In genomic region chr6:22575190-22575589, GRCh38 we compare ENCODE assay signal across 23 cellular contexts.
A peak's percentile ranks its signal among the peaks of the same experiment; 100 is the strongest.
DNase-seq lines count a peak whose midpoint lies in the region; ATAC-seq lines count a peak whose summit lies in the region.
"Had no signal": no experiment of that assay in that cellular context is flagged by ENCODE, and none has a peak within 500 bp of the region (broad histone marks: within the 10 kb centered on the region; RNA-seq: fewer than 3 reads in every experiment).

No MANE protein-coding gene starts in this region.

- no peak for ATAC-seq in HG03520 (IDR thresholded peaks at IDR 0.05; ENCODE audit: unreplicated experiment)
- ATAC-seq in HG02798 (IDR thresholded peaks at IDR 0.05; ENCODE audit: poor library complexity, unreplicated experiment): no peak
- ATAC-seq: K562; mucosa of descending colon; natural killer cell treated with Interleukin-12 subunit alpha and Interleukin-12 subunit beta and Interleukin-15 and Interleukin-18, amount 100 ng/mL, for 72 hours; stimulated activated memory B cell treated with anti-CD40 and anti-IgM and Interleukin-4, amounts not matched to agents 10 μg/mL and 1 μg/mL and 100 μg/mL, for 72 hours had no signal

- peak; percentile 1 for DNase-seq in GM04504 (ENCODE audit: low read depth)
- peak; percentile 37 for DNase-seq in T1000 (lab: John Stamatoyannopoulos, UW)
- peak; percentile 37 for DNase-seq in foreskin melanocyte
- DNase-seq in stromal cell of bone marrow (ENCODE audit: low read depth): peak; percentile 66
- no peak for DNase-seq in activated CD8-positive, alpha-beta memory T cell treated with anti-CD3 and anti-CD28 coated beads, Interleukin-2, amount 50 U/mL, for 4 hours
- DNase-seq: activated CD4-positive, alpha-beta memory T cell treated with anti-CD3 and anti-CD28 coated beads, Interleukin-2, amount 10 ng/mL, durations not matched to agents 7 days and 5 days; activated CD4-positive, alpha-beta T cell treated with anti-CD3 and anti-CD28 coated beads for 1 hour; activated CD8-positive, alpha-beta memory T cell treated with anti-CD3 and anti-CD28 coated beads, Interleukin-2, amount 50 U/mL, for 48 hours; activated naive CD4-positive, alpha-beta T cell treated with anti-CD3 and anti-CD28 coated beads, Interleukin-2, amount 10 ng/mL, durations not matched to agents 7 days and 5 days; GF-D8; GM23248; MM.1S; mucosa of descending colon; NCI-H1417 treated with DMSO at 0.1 percent for 48 hours; NCI-H345; occipital lobe; SHP77 treated with DMSO at 0.1 percent for 48 hours; upper lobe of left lung had no signal
